In genomic region chr7:55127135-55127551, GRCh38 we compare ENCODE assay signal across 14 cellular contexts.
DNase-seq lines count a peak whose midpoint lies in the region; ATAC-seq and TF ChIP-seq lines count a peak whose summit lies in the region.
"Had no signal": no experiment of that assay in that cellular context is flagged by ENCODE, and none has a peak within 500 bp of the region (broad histone marks: within the 10 kb centered on the region; RNA-seq: fewer than 3 reads in every experiment).

No MANE protein-coding gene starts in this region.

- TF ChIP-seq CTCF in esophagus squamous epithelium (IDR thresholded peaks at IDR 0.05) (no peak), sigmoid colon (IDR thresholded peaks at IDR 0.05) (no peak), endothelial cell (IDR thresholded peaks at IDR 0.05; ENCODE audit: unreplicated experiment) (no peak)

- TF ChIP-seq POLR2A in esophagus squamous epithelium (IDR thresholded peaks at IDR 0.05) = no peak
- TF ChIP-seq POLR2A in sigmoid colon (IDR thresholded peaks at IDR 0.05) = no peak

- H3K27ac ChIP-seq in ACC112 (ENCODE audit: low read depth, low read length) (peak overlapping the region; percentile 99), esophagus squamous epithelium (peak overlapping the region; percentile 56 to 96 (median 90)), sigmoid colon (peak overlapping the region; percentile 81 to 90 (median 87))
- H3K27ac ChIP-seq: HL-60 had no signal

- H3K4me3 Mint-ChIP-seq in effector memory CD8-positive, alpha-beta T cell = no peak overlapping the region
- H3K4me3 Mint-ChIP-seq in endothelial cell (ENCODE audit: unreplicated experiment) = no peak overlapping the region
- H3K4me3 Mint-ChIP-seq: activated CD4-positive, alpha-beta T cell treated with anti-CD3 and anti-CD28 coated beads, Interleukin-2, amount 10 ng/mL, durations not matched to agents 7 days and 5 days; activated T-helper 17 cell treated with anti-CD3 and anti-CD28 coated beads, Interleukin-2, amount 50 U/mL, for 72 hours; B cell had no signal

- H3K4me1 ChIP-seq in ACC112 (ENCODE audit: control insufficient read depth, insufficient read depth, low read length, unreplicated experiment) = peaks cover 82% of the 10 kb centered on the region
- H3K4me1 ChIP-seq in esophagus squamous epithelium = peaks cover 43 to 90% (median 61%) of the 10 kb centered on the region in 3 donors
- peaks cover 0 to 72% (median 60%) of the 10 kb centered on the region in 4 donors for H3K4me1 ChIP-seq in sigmoid colon

- H3K27me3 ChIP-seq in ACC112 (ENCODE audit: insufficient read depth, low read length) (no peaks in the 10 kb centered on the region), esophagus squamous epithelium (no peaks in the 10 kb centered on the region), sigmoid colon (no peaks in the 10 kb centered on the region)

- H3K27ac Mint-ChIP-seq in effector memory CD8-positive, alpha-beta T cell = no peak overlapping the region
- H3K27ac Mint-ChIP-seq in endothelial cell (ENCODE audit: unreplicated experiment) = no peak overlapping the region
- H3K27ac Mint-ChIP-seq: activated CD4-positive, alpha-beta T cell treated with anti-CD3 and anti-CD28 coated beads, Interleukin-2, amount 10 ng/mL, durations not matched to agents 7 days and 5 days; activated T-helper 17 cell treated with anti-CD3 and anti-CD28 coated beads, Interleukin-2, amount 50 U/mL, for 72 hours; B cell had no signal

- H3K4me3 ChIP-seq in ACC112 (ENCODE audit: low read depth, low read length) (peak overlapping the region; percentile 35; the same call in 1 of the 2 replicates), esophagus squamous epithelium (no peak overlapping the region), sigmoid colon (no peak overlapping the region)

- peaks cover 28 to 44% of the 10 kb centered on the region in 2 donors for H3K27me3 Mint-ChIP-seq in effector memory CD8-positive, alpha-beta T cell
- H3K27me3 Mint-ChIP-seq in endothelial cell (ENCODE audit: unreplicated experiment) = peaks cover 3% of the 10 kb centered on the region

- H3K9me3 ChIP-seq in esophagus squamous epithelium (no peaks in the 10 kb centered on the region), sigmoid colon (no peaks in the 10 kb centered on the region)

- no peaks in the 10 kb centered on the region for H3K9me3 Mint-ChIP-seq in effector memory CD8-positive, alpha-beta T cell
- H3K9me3 Mint-ChIP-seq in endothelial cell (ENCODE audit: unreplicated experiment) = no peaks in the 10 kb centered on the region
- H3K9me3 Mint-ChIP-seq: activated CD4-positive, alpha-beta T cell treated with anti-CD3 and anti-CD28 coated beads, Interleukin-2, amount 10 ng/mL, durations not matched to agents 7 days and 5 days; activated T-helper 17 cell treated with anti-CD3 and anti-CD28 coated beads, Interleukin-2, amount 50 U/mL, for 72 hours had no signal

- WGBS in esophagus squamous epithelium, 2 donors = 63 to 71% methylated on average over 3 of the region's 3 CpGs
- WGBS in sigmoid colon, 2 donors = 18 to 65% methylated on average over 3 of the region's 3 CpGs

- no peak for TF ChIP-seq EP300 in sigmoid colon (IDR thresholded peaks at IDR 0.05)

- intact Hi-C loops in esophagus squamous epithelium (cut with DNase I) (no loop called here), sigmoid colon (cut with DNase I) (loop anchor here (5.0 kb wide), 1 partner anchor 55 kb away; no protein-coding TSS in a partner anchor)

- DNase-seq in NCI-H748 treated with DMSO at 0.1 percent for 48 hours (lab: John Stamatoyannopoulos, UW) (peak; percentile 29), esophagus squamous epithelium (lab: John Stamatoyannopoulos, UW) (no peak), sigmoid colon (no peak), KG1 (lab: John Stamatoyannopoulos, UW) (no peak), endothelial cell (ENCODE audit: low spot score) (no peak)
- no peak for DNase-seq in effector memory CD8-positive, alpha-beta T cell
- DNase-seq: activated CD4-positive, alpha-beta T cell treated with anti-CD3 and anti-CD28 coated beads, Interleukin-2, amount 10 ng/mL, durations not matched to agents 7 days and 5 days; NCI-H226; OCI-M1 had no signal

- no peak overlapping the region for H2AFZ ChIP-seq in ACC112 (ENCODE audit: low read length, unreplicated experiment)

- peaks cover 3% of the 10 kb centered on the region for H3K36me3 Mint-ChIP-seq in effector memory CD8-positive, alpha-beta T cell (ENCODE audit: insufficient read depth)
- no peaks in the 10 kb centered on the region for H3K36me3 Mint-ChIP-seq in endothelial cell (ENCODE audit: low read depth, unreplicated experiment)

- ATAC-seq in HG03342 (IDR thresholded peaks at IDR 0.05; ENCODE audit: unreplicated experiment) = no peak
- no peak for ATAC-seq in effector memory CD8-positive, alpha-beta T cell (replicated peaks)
- ATAC-seq: activated T-helper 17 cell treated with anti-CD3 and anti-CD28 coated beads, Interleukin-2, amount 50 U/mL, for 72 hours had no signal

- peaks cover 69% of the 10 kb centered on the region for H3K79me2 ChIP-seq in ACC112 (ENCODE audit: control insufficient read depth, insufficient read depth, low read length, unreplicated experiment)

- H3K36me3 ChIP-seq in ACC112 (ENCODE audit: insufficient read depth, low read length) (peaks cover 9% of the 10 kb centered on the region; the same call in 1 of the 2 replicates), esophagus squamous epithelium (peaks cover 0 to 3% (median 0%) of the 10 kb centered on the region in 3 donors), sigmoid colon (no peaks in the 10 kb centered on the region)

- H3K4me1 Mint-ChIP-seq in effector memory CD8-positive, alpha-beta T cell (ENCODE audit: low read depth in 2 of 2) = peaks cover 0 to 1% of the 10 kb centered on the region in 2 donors
- peaks cover 4% of the 10 kb centered on the region for H3K4me1 Mint-ChIP-seq in endothelial cell (ENCODE audit: unreplicated experiment)
- H3K4me1 Mint-ChIP-seq: activated CD4-positive, alpha-beta T cell treated with anti-CD3 and anti-CD28 coated beads, Interleukin-2, amount 10 ng/mL, durations not matched to agents 7 days and 5 days; B cell had no signal
